In genomic region chr15:58040117-58040516, GRCh38 we compare ENCODE assay signal across 17 cellular contexts. TPM values are rescaled to one million over a fixed set of nuclear protein-coding genes. Genes with fewer than 3 reads are reported as not detected.
"Had no signal": no experiment of that assay in that cellular context is flagged by ENCODE, and none has a peak within 500 bp of the region (broad histone marks: within the 10 kb centered on the region; RNA-seq: fewer than 3 reads in every experiment).

No MANE protein-coding gene starts in this region.

- H3K27ac Mint-ChIP-seq: activated CD8-positive, alpha-beta T cell treated with anti-CD3 and anti-CD28 coated beads, Interleukin-2, amount 10 ng/mL, durations not matched to agents 7 days and 5 days; activated naive CD8-positive, alpha-beta T cell treated with anti-CD3 and anti-CD28 coated beads, Interleukin-2, amount 50 U/mL, for 24 hours; naive thymus-derived CD4-positive, alpha-beta T cell; stimulated activated memory B cell treated with anti-CD40 and anti-IgM and Interleukin-4, amounts not matched to agents 10 μg/mL and 1 μg/mL and 100 μg/mL, for 72 hours; T-helper 1 cell treated with Interleukin-12 subunit alpha and Interleukin-12 subunit beta and Interleukin-4 antibody, amounts not matched to agents 30 μg/mL and 1 μg/mL, for 36 hours; WTC11 had no signal

- H3K4me1 Mint-ChIP-seq: activated naive CD8-positive, alpha-beta T cell treated with anti-CD3 and anti-CD28 coated beads, Interleukin-2, amount 50 U/mL, for 24 hours; stimulated activated memory B cell treated with anti-CD40 and anti-IgM and Interleukin-4, amounts not matched to agents 10 μg/mL and 1 μg/mL and 100 μg/mL, for 72 hours had no signal

- H3K9me3 Mint-ChIP-seq: activated naive CD8-positive, alpha-beta T cell treated with anti-CD3 and anti-CD28 coated beads, Interleukin-2, amount 50 U/mL, for 24 hours; stimulated activated memory B cell treated with anti-CD40 and anti-IgM and Interleukin-4, amounts not matched to agents 10 μg/mL and 1 μg/mL and 100 μg/mL, for 72 hours; T-helper 1 cell treated with Interleukin-12 subunit alpha and Interleukin-12 subunit beta and Interleukin-4 antibody, amounts not matched to agents 30 μg/mL and 1 μg/mL, for 36 hours had no signal

- H3K27me3 ChIP-seq: right lobe of liver had no signal

- H3K4me3 Mint-ChIP-seq: activated CD8-positive, alpha-beta T cell treated with anti-CD3 and anti-CD28 coated beads, Interleukin-2, amount 10 ng/mL, durations not matched to agents 7 days and 5 days; activated naive CD8-positive, alpha-beta T cell treated with anti-CD3 and anti-CD28 coated beads, Interleukin-2, amount 50 U/mL, for 24 hours; naive thymus-derived CD4-positive, alpha-beta T cell; stimulated activated memory B cell treated with anti-CD40 and anti-IgM and Interleukin-4, amounts not matched to agents 10 μg/mL and 1 μg/mL and 100 μg/mL, for 72 hours; T-helper 1 cell treated with Interleukin-12 subunit alpha and Interleukin-12 subunit beta and Interleukin-4 antibody, amounts not matched to agents 30 μg/mL and 1 μg/mL, for 36 hours; WTC11 had no signal

- H3K36me3 Mint-ChIP-seq: naive thymus-derived CD4-positive, alpha-beta T cell; stimulated activated memory B cell treated with anti-CD40 and anti-IgM and Interleukin-4, amounts not matched to agents 10 μg/mL and 1 μg/mL and 100 μg/mL, for 72 hours; WTC11 had no signal

- H3K4me3 ChIP-seq: right lobe of liver, spleen, tibial nerve had no signal

- ATAC-seq: activated CD8-positive, alpha-beta T cell treated with anti-CD3 and anti-CD28 coated beads, Interleukin-2, amount 10 ng/mL, durations not matched to agents 7 days and 5 days; activated naive CD8-positive, alpha-beta T cell treated with anti-CD3 and anti-CD28 coated beads, Interleukin-2, amount 50 U/mL, for 24 hours; naive thymus-derived CD4-positive, alpha-beta T cell; right lobe of liver; stimulated activated memory B cell treated with anti-CD40 and anti-IgM and Interleukin-4, amounts not matched to agents 10 μg/mL and 1 μg/mL and 100 μg/mL, for 72 hours; WTC11 had no signal

- H3K36me3 ChIP-seq: right lobe of liver, spleen, tibial nerve had no signal

- FAIRE-seq: astrocyte, colon, endothelial cell of umbilical vein had no signal

- DNase-seq: activated CD4-positive, alpha-beta T cell treated with anti-CD3 and anti-CD28 coated beads for 48 hours; activated CD8-positive, alpha-beta memory T cell treated with anti-CD3 and anti-CD28 coated beads, Interleukin-2, amount 50 U/mL, for 48 hours; activated CD8-positive, alpha-beta T cell treated with anti-CD3 and anti-CD28 coated beads, Interleukin-2, amount 10 ng/mL, durations not matched to agents 7 days and 5 days; activated naive CD4-positive, alpha-beta T cell treated with Interleukin-2 at 50 U/mL for 16 hours; activated naive CD8-positive, alpha-beta T cell treated with anti-CD3 and anti-CD28 coated beads, Interleukin-2, amount 50 U/mL, for 24 hours; naive thymus-derived CD4-positive, alpha-beta T cell; posterior cingulate gyrus; right lobe of liver; spleen; stimulated activated CD4-positive, alpha-beta T cell treated with anti-CD3 and anti-CD28 coated beads, Interleukin-1b, Interleukin-23, amount 100 ng/mL, for 48 hours had no signal

RNA-seq across cellular contexts. Expression of gene ALDH1A2, which starts 25.4 kb away (rescaled TPM):
- total RNA-seq: activated CD8-positive, alpha-beta T cell treated with anti-CD3 and anti-CD28 coated beads, Interleukin-2, amount 10 ng/mL, durations not matched to agents 7 days and 5 days had no signal
